In the genomic region with DNA sequence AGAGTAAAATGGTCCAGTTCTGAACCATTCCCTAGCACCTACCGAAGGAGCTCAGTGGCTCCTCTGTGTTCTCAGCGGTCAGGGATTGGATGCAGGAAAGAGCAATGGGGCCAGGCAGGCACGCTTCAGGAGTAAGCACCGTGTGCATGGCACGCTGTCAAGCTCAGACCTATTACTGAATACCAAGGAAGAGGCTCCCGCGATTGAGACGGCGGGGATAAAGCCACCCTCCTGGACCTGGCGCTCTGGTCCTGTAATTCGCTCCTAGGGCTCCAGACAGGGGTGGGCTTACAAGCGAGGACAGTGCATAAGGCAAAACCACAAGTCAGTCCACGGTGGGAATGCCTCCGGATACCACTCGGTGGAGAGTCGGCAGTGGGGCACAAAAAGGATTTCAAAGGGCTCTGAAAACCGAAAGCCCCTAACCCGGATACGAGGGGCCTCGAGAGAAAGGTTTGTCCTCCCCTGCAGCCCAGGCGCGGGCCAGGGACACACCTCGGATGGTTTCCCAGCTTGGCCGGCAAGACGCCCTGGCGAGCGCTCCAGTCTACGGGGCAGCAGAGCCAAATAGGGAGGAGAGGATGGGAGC, we compare ENCODE assay signal across 8 cellular contexts. TPM values are rescaled to one million over a fixed set of nuclear protein-coding genes. Genes with fewer than 3 reads are reported as not detected.
A peak's percentile ranks its signal among the peaks of the same experiment; 100 is the strongest.
DNase-seq lines count a peak whose midpoint lies in the region; ATAC-seq, FAIRE-seq and TF ChIP-seq lines count a peak whose summit lies in the region.

No MANE protein-coding gene starts in this region.

- H3K79me1 ChIP-seq in H9 (ENCODE audit: insufficient read depth, low read depth, low read length, poor library complexity, severe bottlenecking) = no peaks in the 10 kb centered on the region

- H3K4me1 Mint-ChIP-seq in CD8-positive, alpha-beta T cell (ENCODE audit: low read depth) = peaks cover 51% of the 10 kb centered on the region
- peaks cover 10 to 11% of the 10 kb centered on the region in 2 experiments for H3K4me1 Mint-ChIP-seq in H9

- peak in 1 of 7 experiments; percentile 58 for DNase-seq in CD8-positive, alpha-beta T cell
- peak; percentile 44 for DNase-seq in H9
- DNase-seq in RCC 7860 (ENCODE audit: low spot score) = peak; percentile 14
- peak; percentile 18 for DNase-seq in bronchial epithelial cell (ENCODE audit: low read depth)
- peak; percentile 68 for DNase-seq in iPS-NIHi7 (ENCODE audit: extremely low spot score)
- no peak for DNase-seq in cortex of kidney (lab: John Stamatoyannopoulos, UW)

- WGBS in H9 (ENCODE audit: extremely low coverage, insufficient read length, low lambda C conversion rate) = no CpG with 5 or more reads among the region's 28 CpGs

- H3K36me3 Mint-ChIP-seq in CD8-positive, alpha-beta T cell = peaks cover 4% of the 10 kb centered on the region
- H3K36me3 Mint-ChIP-seq in H9 (ENCODE audit: insufficient read depth in 1 of 3, low read depth in 3 of 3) = peaks cover 0 to 2% (median 0%) of the 10 kb centered on the region in 3 experiments; a peak in 3 of 7 replicates

- H3K27ac Mint-ChIP-seq in CD8-positive, alpha-beta T cell = peak overlapping the region; percentile 98
- peak overlapping the region in 1 of 3 experiments; percentile 48; a peak in 1 of 7 replicates for H3K27ac Mint-ChIP-seq in H9

- peak overlapping the region; percentile 92; the same call in 1 of the 2 replicates for H3K14ac ChIP-seq in H9 (ENCODE audit: insufficient read depth, low read length)

- CTCF ChIA-PET in CD8-positive, alpha-beta T cell (lab: Charles Lee) = interaction anchor here (0.6 to 1.4 kb wide), 2 partner anchors 13 to 187 kb away, joined by 3 to 6 read pairs; no protein-coding TSS in a partner anchor

- H3K36me3 ChIP-seq in CD8-positive, alpha-beta T cell (ENCODE audit: insufficient read depth, low read length) = no peaks in the 10 kb centered on the region
- no peaks in the 10 kb centered on the region for H3K36me3 ChIP-seq in bronchial epithelial cell (ENCODE audit: control insufficient read depth, insufficient read depth, low read length)
- H3K36me3 ChIP-seq in skeletal muscle satellite cell (ENCODE audit: insufficient read depth, low read length) = no peaks in the 10 kb centered on the region

- no peak overlapping the region for H3K56ac ChIP-seq in H9 (ENCODE audit: insufficient read length, low read depth, low read length)

- peak overlapping the region; percentile 90 for H3K27ac ChIP-seq in CD8-positive, alpha-beta T cell (ENCODE audit: low read depth, low read length)
- H3K27ac ChIP-seq in H9 (ENCODE audit: insufficient read length, low read depth, low read length) = no peak overlapping the region

- H3K27me3 ChIP-seq in CD8-positive, alpha-beta T cell (ENCODE audit: insufficient read depth, low read length) = no peaks in the 10 kb centered on the region
- H3K27me3 ChIP-seq in H9 (ENCODE audit: insufficient read depth, low read length) (peaks cover 5% of the 10 kb centered on the region; the same call in 1 of the 2 replicates), bronchial epithelial cell (ENCODE audit: control insufficient read depth, insufficient read depth, low read length) (no peaks in the 10 kb centered on the region), skeletal muscle satellite cell (ENCODE audit: control insufficient read depth, insufficient read depth, low read length) (no peaks in the 10 kb centered on the region)

- intact Hi-C loops in CD8-positive, alpha-beta T cell (cut with DNase I, micrococcal nuclease) = loop anchor here in 1 of 2 experiments (5.0 kb wide), 1 partner anchor 1613 kb away; a partner anchor contains a TSS

- H3K4me2 ChIP-seq in H9 (ENCODE audit: insufficient read depth, insufficient read length, low read length) (peak overlapping the region; percentile 49), skeletal muscle satellite cell (ENCODE audit: low read length) (peak overlapping the region; percentile 98)

- FAIRE-seq in RCC 7860 (lab: Jason Lieb, UNC) (no peak), bronchial epithelial cell (lab: Jason Lieb, UNC) (no peak)

- peak overlapping the region; percentile 92 for H3K4me3 Mint-ChIP-seq in CD8-positive, alpha-beta T cell
- peak overlapping the region; percentile 80 to 90 for H3K4me3 Mint-ChIP-seq in H9

- no peaks in the 10 kb centered on the region for H3K27me3 Mint-ChIP-seq in CD8-positive, alpha-beta T cell (ENCODE audit: low read depth)
- H3K27me3 Mint-ChIP-seq in H9 (ENCODE audit: low read depth) = peaks cover 26% of the 10 kb centered on the region

- no peak overlapping the region for H3K23ac ChIP-seq in H9 (ENCODE audit: insufficient read length, low read depth, low read length)

- H4K5ac ChIP-seq in H9 (ENCODE audit: insufficient read length, low read depth, low read length) = no peak overlapping the region

- no peak overlapping the region for H3K4ac ChIP-seq in H9 (ENCODE audit: low read depth, low read length)

- H4K20me1 ChIP-seq in H9 (ENCODE audit: control insufficient read depth, insufficient read depth, insufficient read length) = no peaks in the 10 kb centered on the region

- POLR2A ChIA-PET in CD8-positive, alpha-beta T cell (lab: Charles Lee) = interaction anchor here (1.0 to 1.8 kb wide), 5 partner anchors 13 to 187 kb away, joined by 3 to 6 read pairs (median 4); a partner anchor contains a TSS

- no peaks in the 10 kb centered on the region for H3K9me3 ChIP-seq in CD8-positive, alpha-beta T cell (ENCODE audit: low read length)
- H3K9me3 ChIP-seq in H9 (ENCODE audit: control insufficient read depth, low read depth, low read length) = no peaks in the 10 kb centered on the region
- no peaks in the 10 kb centered on the region for H3K9me3 ChIP-seq in skeletal muscle satellite cell (replicated peaks; ENCODE audit: low read length)

- H3K79me2 ChIP-seq in H9 (ENCODE audit: insufficient read depth, low read length) = no peaks in the 10 kb centered on the region

- no peak overlapping the region for H2BK120ac ChIP-seq in H9 (ENCODE audit: low read depth, low read length, poor library complexity, severe bottlenecking)

- H2BK5ac ChIP-seq in H9 (ENCODE audit: insufficient read length, low read length) = no peak overlapping the region

- H2BK15ac ChIP-seq in H9 (ENCODE audit: low read depth, low read length) = no peak overlapping the region

- no peak overlapping the region for H3T11ph ChIP-seq in H9 (ENCODE audit: low read length)

- no peak overlapping the region for H4K8ac ChIP-seq in H9 (replicated peaks; ENCODE audit: insufficient read length, low read depth, low read length)

- peak overlapping the region; percentile 15 for H3K18ac ChIP-seq in H9 (ENCODE audit: insufficient read length, low read depth, low read length)

- H3K4me3 ChIP-seq in CD8-positive, alpha-beta T cell (ENCODE audit: low read depth, low read length) = peak overlapping the region; percentile 90
- peak overlapping the region; percentile 95 for H3K4me3 ChIP-seq in bronchial epithelial cell (ENCODE audit: low read depth, low read length)
- H3K4me3 ChIP-seq in skeletal muscle satellite cell (ENCODE audit: low read length) = peak overlapping the region; percentile 96

- H3K9ac ChIP-seq in H9 (ENCODE audit: extremely low read depth, insufficient read length, low read length) = peak overlapping the region; percentile 69
- H3K9ac ChIP-seq in skeletal muscle satellite cell (ENCODE audit: low read depth, low read length) = peak overlapping the region; percentile 89

- ATAC-seq in CD8-positive, alpha-beta T cell = no peak
- no peak for ATAC-seq in GM18868 (IDR thresholded peaks at IDR 0.05; ENCODE audit: unreplicated experiment)

- H3K9me3 Mint-ChIP-seq in CD8-positive, alpha-beta T cell = no peaks in the 10 kb centered on the region
- no peaks in the 10 kb centered on the region for H3K9me3 Mint-ChIP-seq in H9

- peaks cover 27% of the 10 kb centered on the region for H3K4me1 ChIP-seq in CD8-positive, alpha-beta T cell (ENCODE audit: insufficient read depth, low read length)
- no peaks in the 10 kb centered on the region for H3K4me1 ChIP-seq in H9 (ENCODE audit: insufficient read depth, low read length)
- peaks cover 26% of the 10 kb centered on the region for H3K4me1 ChIP-seq in skeletal muscle satellite cell (ENCODE audit: control insufficient read depth, insufficient read depth, low read length)

- no peak for TF ChIP-seq CTCF in CD8-positive, alpha-beta T cell (IDR thresholded peaks at IDR 0.05)
- TF ChIP-seq CTCF in H9 (conservative IDR thresholded peaks at IDR 0.05) (no peak), bronchial epithelial cell (IDR thresholded peaks at IDR 0.05; ENCODE audit: insufficient read depth, low read length, severe bottlenecking) (no peak)

- no peak overlapping the region for H2AK5ac ChIP-seq in H9 (ENCODE audit: insufficient read length, low read length)

- no peak overlapping the region for H4K91ac ChIP-seq in H9 (ENCODE audit: insufficient read length, low read depth, low read length)

- no peak overlapping the region for H2BK12ac ChIP-seq in H9 (ENCODE audit: insufficient read length, low read depth, low read length)

- H2AFZ ChIP-seq in H9 (ENCODE audit: low read length) = no peak overlapping the region

- H2BK20ac ChIP-seq in H9 (ENCODE audit: low read depth, low read length, poor library complexity, severe bottlenecking) = no peak overlapping the region

- peaks cover 11% of the 10 kb centered on the region for H3K23me2 ChIP-seq in H9 (ENCODE audit: insufficient read length, low read depth, low read length, poor library complexity, severe bottlenecking)

RNA-seq across cellular contexts. Expression of a gene that starts 1.0 kb away (rescaled TPM):
- 10 to 100 TPM; 16.1 to 19.8 TPM for total RNA-seq in CD8-positive, alpha-beta T cell
- total RNA-seq in H9 (2021) = 25.6 and 26.3 TPM in 2 replicates
- 15.3 and 20.5 TPM in 2 replicates for total RNA-seq in bronchial epithelial cell
- 22.5 and 26.6 TPM in 2 replicates for total RNA-seq in skeletal muscle satellite cell (2012; rRNA removed)

RNA-seq across cellular contexts. Expression of a gene that starts 34.9 kb away (rescaled TPM):
- total RNA-seq in CD8-positive, alpha-beta T cell = 1 to 10 TPM; 9.0 to 9.2 TPM
- 42.7 and 43.3 TPM in 2 replicates for total RNA-seq in H9 (2021)
- total RNA-seq in bronchial epithelial cell = 14.8 and 15.8 TPM in 2 replicates
- 15.7 and 18.0 TPM in 2 replicates for total RNA-seq in skeletal muscle satellite cell (2012; rRNA removed)

RNA-seq across cellular contexts. Expression of a gene that starts 55.8 kb away (rescaled TPM):
- total RNA-seq in CD8-positive, alpha-beta T cell = 1 to 10 TPM; 4.4 to 4.7 TPM
- 1.2 and 1.8 TPM in 2 replicates for total RNA-seq in H9 (2021)
- total RNA-seq in bronchial epithelial cell = 6.3 and 9.5 TPM in 2 replicates
- total RNA-seq in skeletal muscle satellite cell (2012; rRNA removed) = 9.1 and 10.9 TPM in 2 replicates
